In the genomic region with DNA sequence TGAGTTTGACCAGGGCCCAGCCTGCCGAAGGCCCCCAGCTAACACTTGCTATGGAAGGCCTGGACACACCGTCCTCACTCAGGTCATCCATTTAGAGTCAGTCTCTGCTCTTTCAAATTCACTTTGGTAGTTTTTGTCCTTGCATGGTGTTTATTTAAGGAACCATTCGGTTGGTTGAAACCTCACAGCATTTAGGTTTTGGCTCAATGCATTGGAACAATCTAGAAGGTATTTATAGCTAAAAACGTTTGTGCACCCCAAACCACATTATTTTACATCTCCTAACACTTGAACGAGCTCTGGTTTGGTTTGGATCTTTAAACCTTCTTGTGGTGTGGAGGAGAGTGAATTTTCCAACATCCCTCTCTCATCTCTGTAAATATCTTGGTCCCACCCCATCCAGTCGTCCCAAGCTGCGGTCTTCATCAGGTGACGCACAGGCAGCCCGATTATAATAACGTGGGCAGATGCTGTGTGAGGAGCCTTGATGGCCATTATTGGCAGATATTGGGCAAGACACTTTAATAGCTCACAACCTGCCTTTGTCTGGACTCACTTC, we compare ENCODE assay signal across 23 cellular contexts.
DNase-seq lines count a peak whose midpoint lies in the region; ATAC-seq and TF ChIP-seq lines count a peak whose summit lies in the region.
"Had no signal": no experiment of that assay in that cellular context is flagged by ENCODE, and none has a peak within 500 bp of the region (broad histone marks: within the 10 kb centered on the region; RNA-seq: fewer than 3 reads in every experiment).

No MANE protein-coding gene starts in this region.

- H3K9me2 ChIP-seq in OCI-LY1 (ENCODE audit: low read depth, low read length) = no peaks in the 10 kb centered on the region

- H2AFZ ChIP-seq in OCI-LY1 (ENCODE audit: low read length) = no peak overlapping the region

- no peaks in the 10 kb centered on the region for H3K36me3 ChIP-seq in GM06990 (ENCODE audit: control insufficient read depth, insufficient read depth, low read length)
- H3K36me3 ChIP-seq in OCI-LY1 (ENCODE audit: insufficient read depth, low read length) = peaks cover 7% of the 10 kb centered on the region; the same call in 1 of the 2 replicates
- no peaks in the 10 kb centered on the region for H3K36me3 ChIP-seq in aorta (ENCODE audit: control insufficient read depth in 1 of 2, insufficient read depth in 2 of 2, low read length in 1 of 2)

- no peaks in the 10 kb centered on the region for H4K20me1 ChIP-seq in OCI-LY1 (ENCODE audit: insufficient read depth, low read length)

- peak in 1 of 2 donors; percentile 13 for ATAC-seq in stimulated activated naive B cell treated with anti-CD40 and anti-IgM and Interleukin-4, amounts not matched to agents 10 μg/mL and 1 μg/mL and 100 μg/mL, for 72 hours (replicated peaks)
- ATAC-seq in aorta (ENCODE audit: low FRiP score) = no peak
- ATAC-seq: A549, HepG2 had no signal

- no peak for TF ChIP-seq CTCF in GM06990 (IDR thresholded peaks at IDR 0.05; ENCODE audit: insufficient read depth, low read length, poor library complexity, severe bottlenecking)
- no peak for TF ChIP-seq CTCF in OCI-LY1 (IDR thresholded peaks at IDR 0.05; ENCODE audit: low read length)
- no peak for TF ChIP-seq CTCF in chondrocyte (IDR thresholded peaks at IDR 0.05)

- H3K27ac ChIP-seq in OCI-LY1 (ENCODE audit: low read depth, low read length, poor library complexity, severe bottlenecking) (peak overlapping the region; percentile 100), aorta (ENCODE audit: low read depth in 1 of 2, low read length in 2 of 2) (no peak overlapping the region)
- H3K27ac ChIP-seq: A549, HL-60, KMS-11 had no signal

- no peak overlapping the region for H3K4me3 Mint-ChIP-seq in chondrocyte (ENCODE audit: unreplicated experiment)
- H3K4me3 Mint-ChIP-seq in stimulated activated naive B cell treated with anti-CD40 and anti-IgM and Interleukin-4, amounts not matched to agents 10 μg/mL and 1 μg/mL and 100 μg/mL, for 72 hours = peak overlapping the region; percentile 45 to 56
- H3K4me3 Mint-ChIP-seq in T-helper 2 cell treated with Interferon-gamma antibody and Interleukin-4, amounts not matched to agents 5 μg/mL and 100 μg/mL, for 36 hours = no peak overlapping the region
- H3K4me3 Mint-ChIP-seq: CD4-positive, alpha-beta memory T cell; HFFc6 had no signal

- no peaks in the 10 kb centered on the region for H3F3A ChIP-seq in OCI-LY1 (ENCODE audit: insufficient read depth, low read length)

- peak overlapping the region; percentile 57 for H3K4me2 ChIP-seq in OCI-LY1 (ENCODE audit: low read length)
- H3K4me2 ChIP-seq: A549, KMS-11 had no signal

- peaks cover 17% of the 10 kb centered on the region for H3K4me1 Mint-ChIP-seq in chondrocyte (ENCODE audit: low read depth)
- peaks cover 49 to 65% of the 10 kb centered on the region in 2 donors for H3K4me1 Mint-ChIP-seq in stimulated activated naive B cell treated with anti-CD40 and anti-IgM and Interleukin-4, amounts not matched to agents 10 μg/mL and 1 μg/mL and 100 μg/mL, for 72 hours
- no peaks in the 10 kb centered on the region for H3K4me1 Mint-ChIP-seq in T-helper 2 cell treated with Interferon-gamma antibody and Interleukin-4, amounts not matched to agents 5 μg/mL and 100 μg/mL, for 36 hours (ENCODE audit: low read depth)

- H3K9me3 ChIP-seq in OCI-LY1 (ENCODE audit: low read length) = peaks cover 5% of the 10 kb centered on the region; the same call in 1 of the 2 replicates
- no peaks in the 10 kb centered on the region for H3K9me3 ChIP-seq in aorta (ENCODE audit: control insufficient read depth, low read length)
- H3K9me3 ChIP-seq: Caco-2 had no signal

- H3K27ac Mint-ChIP-seq in chondrocyte (ENCODE audit: unreplicated experiment) = peak overlapping the region; percentile 12
- H3K27ac Mint-ChIP-seq in stimulated activated naive B cell treated with anti-CD40 and anti-IgM and Interleukin-4, amounts not matched to agents 10 μg/mL and 1 μg/mL and 100 μg/mL, for 72 hours = peak overlapping the region; percentile 68
- no peak overlapping the region for H3K27ac Mint-ChIP-seq in T-helper 2 cell treated with Interferon-gamma antibody and Interleukin-4, amounts not matched to agents 5 μg/mL and 100 μg/mL, for 36 hours
- H3K27ac Mint-ChIP-seq: HFFc6 had no signal

- intact Hi-C loops in aorta (cut with DNase I) = no loop called here

- H3K4me1 ChIP-seq in OCI-LY1 (ENCODE audit: insufficient read depth, low read length, severe bottlenecking) = peaks cover 81% of the 10 kb centered on the region
- H3K4me1 ChIP-seq in aorta (ENCODE audit: control insufficient read depth in 1 of 2, insufficient read depth in 2 of 2, low read length in 2 of 2) = no peaks in the 10 kb centered on the region
- H3K4me1 ChIP-seq: A549, Caco-2 had no signal

- WGBS in aorta, 2 donors = 88 to 90% methylated on average over 10 of the region's 10 CpGs

- H3K36me3 Mint-ChIP-seq in chondrocyte (ENCODE audit: low read depth) = no peaks in the 10 kb centered on the region
- peaks cover 7 to 23% of the 10 kb centered on the region in 2 donors for H3K36me3 Mint-ChIP-seq in stimulated activated naive B cell treated with anti-CD40 and anti-IgM and Interleukin-4, amounts not matched to agents 10 μg/mL and 1 μg/mL and 100 μg/mL, for 72 hours
- no peaks in the 10 kb centered on the region for H3K36me3 Mint-ChIP-seq in T-helper 2 cell treated with Interferon-gamma antibody and Interleukin-4, amounts not matched to agents 5 μg/mL and 100 μg/mL, for 36 hours (ENCODE audit: low read depth)
- H3K36me3 Mint-ChIP-seq: CD4-positive, alpha-beta memory T cell had no signal

- peaks cover 4% of the 10 kb centered on the region for H3K9me3 Mint-ChIP-seq in chondrocyte (ENCODE audit: low read depth)
- H3K9me3 Mint-ChIP-seq in stimulated activated naive B cell treated with anti-CD40 and anti-IgM and Interleukin-4, amounts not matched to agents 10 μg/mL and 1 μg/mL and 100 μg/mL, for 72 hours = peaks cover 10 to 18% of the 10 kb centered on the region in 2 donors
- H3K9me3 Mint-ChIP-seq in T-helper 2 cell treated with Interferon-gamma antibody and Interleukin-4, amounts not matched to agents 5 μg/mL and 100 μg/mL, for 36 hours = no peaks in the 10 kb centered on the region

- H3K9ac ChIP-seq in OCI-LY1 (ENCODE audit: low read length) = peak overlapping the region; percentile 79
- H3K9ac ChIP-seq: KMS-11 had no signal

- H3K4me3 ChIP-seq in GM06990 (replicated peaks; ENCODE audit: low read depth, low read length) = no peak overlapping the region
- peak overlapping the region; percentile 45 for H3K4me3 ChIP-seq in OCI-LY1 (ENCODE audit: low read depth, low read length, poor library complexity, severe bottlenecking)
- no peak overlapping the region for H3K4me3 ChIP-seq in aorta (ENCODE audit: low read length in 2 of 2)
- H3K4me3 ChIP-seq: A549 had no signal

- H3K27me3 Mint-ChIP-seq in chondrocyte (ENCODE audit: low read depth) = no peaks in the 10 kb centered on the region
- no peaks in the 10 kb centered on the region for H3K27me3 Mint-ChIP-seq in stimulated activated naive B cell treated with anti-CD40 and anti-IgM and Interleukin-4, amounts not matched to agents 10 μg/mL and 1 μg/mL and 100 μg/mL, for 72 hours
- peaks cover 8% of the 10 kb centered on the region for H3K27me3 Mint-ChIP-seq in T-helper 2 cell treated with Interferon-gamma antibody and Interleukin-4, amounts not matched to agents 5 μg/mL and 100 μg/mL, for 36 hours (ENCODE audit: low read depth)

- H3K27me3 ChIP-seq in GM06990 (replicated peaks; ENCODE audit: control insufficient read depth, insufficient read depth, low read length) (no peaks in the 10 kb centered on the region), OCI-LY1 (ENCODE audit: insufficient read depth, low read length) (no peaks in the 10 kb centered on the region), aorta (ENCODE audit: control insufficient read depth in 1 of 2, insufficient read depth in 2 of 2, low read length in 1 of 2) (no peaks in the 10 kb centered on the region)

- H3K79me2 ChIP-seq in OCI-LY1 (ENCODE audit: insufficient read depth, low read length) = no peaks in the 10 kb centered on the region

- peak; percentile 50 for DNase-seq in GM06990 (ENCODE audit: extremely low read depth, insufficient read length)
- no peak for DNase-seq in chondrocyte (ENCODE audit: low spot score)
- DNase-seq in stimulated activated naive B cell treated with anti-CD40 and anti-IgM and Interleukin-4, amounts not matched to agents 10 μg/mL and 1 μg/mL and 100 μg/mL, for 72 hours = no peak
- DNase-seq in aorta = no peak
- no peak for DNase-seq in T-helper 2 cell treated with Interferon-gamma antibody and Interleukin-4, amounts not matched to agents 5 μg/mL and 100 μg/mL, for 36 hours (ENCODE audit: low spot score)
- DNase-seq in occipital lobe (lab: John Stamatoyannopoulos, UW) = no peak
- DNase-seq: Caco-2; CD4-positive, alpha-beta memory T cell; DND-41; H7; HFFc6; MV-4-11; NCI-H1105 treated with DMSO at 0.1 percent for 48 hours; NCI-H2029 treated with DMSO at 0.1 percent for 48 hours; NCI-H2171; NCI-H524 treated with DMSO at 0.1 percent for 48 hours; NCI-H82; Right ventricle myocardium superior had no signal

Comparison
In these comparisons a context has a peak if more than half of its experiments do, and no peak if none do; other contexts are left out.
1. H3K4me3 Mint-ChIP-seq: peak in stimulated activated naive B cell treated with anti-CD40 and anti-IgM and Interleukin-4, amounts not matched to agents 10 μg/mL and 1 μg/mL and 100 μg/mL, for 72 hours (2 of 2); none in chondrocyte (single experiment) and T-helper 2 cell treated with Interferon-gamma antibody and Interleukin-4, amounts not matched to agents 5 μg/mL and 100 μg/mL, for 36 hours (single experiment).